In genomic region chr2:172269507-172270244, GRCh38 we compare ENCODE assay signal across 3 cellular contexts.
TF ChIP-seq lines count a peak whose summit lies in the region.
"Not testable (repeated sequence)": the region's sequence is repeated elsewhere in the genome, so short reads cannot be mapped to it uniquely, and the experiment has no call there.

No MANE protein-coding gene starts in this region.

TF ChIP-seq in A549, 52 proteins besides CTCF, POLR2A, EP300 and RAD21:
- peak; percentile 70 for TF ChIP-seq MAFK (IDR thresholded peaks at IDR 0.05; ENCODE audit: partially characterized antibody)

TF ChIP-seq in H1, 55 proteins besides CTCF, POLR2A, EP300 and RAD21:
- TF ChIP-seq MAFK (IDR thresholded peaks at IDR 0.05; ENCODE audit: low read depth, low read length), result peak; percentile 28; the same call in 1 of the 2 replicates

TF ChIP-seq in HepG2, 621 proteins besides CTCF, POLR2A, EP300 and RAD21:
- TF ChIP-seq SOX6 (IDR thresholded peaks at IDR 0.05), result not testable (repeated sequence)
- TF ChIP-seq SOX6 (CRISPR knock-in tag; IDR thresholded peaks at IDR 0.05) (peak; percentile 31; the same call in 1 of the 2 replicates), TRIM24 (CRISPR knock-in tag; IDR thresholded peaks at IDR 0.05) (0 out of 2 replicates have a peak, but pooled peaks have one; percentile 14), MAFK (conservative IDR thresholded peaks at IDR 0.05 in 1 of 2, IDR thresholded peaks at IDR 0.05 in 1 of 2; ENCODE audit: low read length in 2 of 2) (peak; percentile 64 to 76), MAFF (IDR thresholded peaks at IDR 0.05; ENCODE audit: low read depth, low read length) (peak; percentile 53)
TF ChIP-seq in HepG2: peak in this region for 4; not testable (repeated sequence) for 617.
